In the genomic region with DNA sequence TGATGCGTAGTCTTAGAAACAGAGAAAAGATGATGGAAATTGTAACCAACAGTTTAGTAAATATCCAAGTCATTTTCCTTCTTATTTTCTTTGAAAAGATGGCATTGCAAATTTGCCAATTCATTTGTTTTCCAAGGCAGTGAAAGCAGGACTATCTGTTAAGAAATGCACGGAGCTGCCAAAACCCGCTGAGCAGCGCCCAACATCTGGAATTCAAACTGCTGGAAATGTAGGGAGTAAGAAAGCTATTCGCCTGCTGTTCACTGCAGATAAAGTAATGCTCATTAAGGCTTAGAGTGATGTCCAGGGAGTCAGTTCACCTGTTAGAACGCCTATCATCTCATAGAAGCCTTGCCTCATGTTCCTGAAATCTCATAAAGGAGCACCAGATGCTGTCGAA, we compare ENCODE assay signal across 14 cellular contexts.
DNase-seq lines count a peak whose midpoint lies in the region; ATAC-seq, FAIRE-seq and TF ChIP-seq lines count a peak whose summit lies in the region.
"Had no signal": no experiment of that assay in that cellular context is flagged by ENCODE, and none has a peak within 500 bp of the region (broad histone marks: within the 10 kb centered on the region; RNA-seq: fewer than 3 reads in every experiment).

No MANE protein-coding gene starts in this region.

- TF ChIP-seq CTCF in right atrium auricular region (IDR thresholded peaks at IDR 0.05) (no peak), H1 (IDR thresholded peaks at IDR 0.05; ENCODE audit: control extremely low read depth in 1 of 3, insufficient read depth in 1 of 3, low read depth in 1 of 3, low read length in 3 of 3) (no peak), fibroblast of pulmonary artery (IDR thresholded peaks at IDR 0.05; ENCODE audit: low read length, missing control alignments) (no peak), A673 (conservative IDR thresholded peaks at IDR 0.05; ENCODE audit: low read depth, low read length) (no peak)

- H3K4ac ChIP-seq in H1 (replicated peaks; ENCODE audit: insufficient read length, low read depth, low read length) = no peak overlapping the region

- intact Hi-C loops in Right ventricle myocardium superior (cut with DNase I) (loop anchor here (5.0 kb wide), 1 partner anchor 53 kb away; no protein-coding TSS in a partner anchor), A673 (cut with micrococcal nuclease; ENCODE audit: unreplicated experiment) (no loop called here)

- DNase-seq in Right ventricle myocardium superior (peak; percentile 22), right atrium auricular region (ENCODE audit: low spot score) (no peak), H1 (ENCODE audit: low read depth in 1 of 2, low spot score in 2 of 2) (no peak), fibroblast of pulmonary artery (ENCODE audit: low read depth) (peak; percentile 4), A673 (ENCODE audit: low spot score) (no peak), GM19238 (ENCODE audit: insufficient read length, low spot score) (no peak)
- no peak for DNase-seq in activated CD8-positive, alpha-beta memory T cell treated with anti-CD3 and anti-CD28 coated beads, Interleukin-2, amount 50 U/mL, for 48 hours
- DNase-seq: 8988T; ACHN; CD4-positive, CD25-positive, alpha-beta regulatory T cell; DMS53; GF-D8; H7 had no signal

- H2BK12ac ChIP-seq in H1 (ENCODE audit: low read depth, low read length) = no peak overlapping the region

- no peak for TF ChIP-seq POLR2A in H1 (IDR thresholded peaks at IDR 0.05; ENCODE audit: control extremely low read depth in 1 of 2, low read depth in 2 of 2, low read length in 2 of 2)

- H4K91ac ChIP-seq in H1 (replicated peaks; ENCODE audit: insufficient read length, low read length) = no peak overlapping the region

- 84% methylated on average over 7 of the region's 7 CpGs; no CpG with 5 or more reads in 1 of the 2 experiments for WGBS in H1 (ENCODE audit: extremely low coverage in 1 of 2, insufficient coverage in 1 of 2, insufficient read length in 1 of 2, insufficient replicate concordance in 2 of 2, low coverage in 1 of 2, low lambda C conversion rate in 2 of 2, missing lambda C conversion rate in 1 of 2), 2 experiments

- H3K36me3 ChIP-seq in right atrium auricular region = no peaks in the 10 kb centered on the region
- H3K36me3 ChIP-seq in H1 (ENCODE audit: control insufficient read depth in 2 of 4, insufficient read depth in 4 of 4, low read length in 3 of 4) = no peaks in the 10 kb centered on the region
- no peaks in the 10 kb centered on the region for H3K36me3 ChIP-seq in A673 (ENCODE audit: insufficient read depth, low read length, poor library complexity, severe bottlenecking)
- H3K36me3 ChIP-seq: BLaER1 treated with 17β-estradiol and CSF1 and Interleukin-3, amounts not matched to agents 10 nM and 100 nM had no signal

- no peak overlapping the region for H2BK120ac ChIP-seq in H1 (replicated peaks; ENCODE audit: low read depth, low read length)

- H3K27ac ChIP-seq in right atrium auricular region = no peak overlapping the region
- H3K27ac ChIP-seq in H1 (ENCODE audit: low read depth, low read length) = no peak overlapping the region
- H3K27ac ChIP-seq in A673 (ENCODE audit: low read depth, low read length, poor library complexity, severe bottlenecking) = no peak overlapping the region
- H3K27ac ChIP-seq: BLaER1 treated with 17β-estradiol and CSF1 and Interleukin-3, amounts not matched to agents 10 nM and 100 nM had no signal

- TF ChIP-seq RAD21 in H1 (IDR thresholded peaks at IDR 0.05 in 1 of 2, conservative IDR thresholded peaks at IDR 0.05 in 1 of 2; ENCODE audit: low read depth in 2 of 2, low read length in 2 of 2) = no peak

- H4K5ac ChIP-seq in H1 (ENCODE audit: insufficient read length, low read depth, low read length) = no peak overlapping the region

- H3K14ac ChIP-seq in H1 (ENCODE audit: insufficient read length) = no peak overlapping the region

- H3K79me2 ChIP-seq in H1 (ENCODE audit: control insufficient read depth in 1 of 2, insufficient read depth in 2 of 2, low read length in 2 of 2) = no peaks in the 10 kb centered on the region

- CTCF ChIA-PET in H1 (lab: Charles Lee; ENCODE audit: partially characterized antibody) (no interaction called here), A673 (lab: Charles Lee) (no interaction called here)

- no peaks in the 10 kb centered on the region for H3K23me2 ChIP-seq in H1 (ENCODE audit: low read depth, low read length)

- 0 out of 2 replicates have a peak overlapping the region, but pooled peaks have one; percentile 29 for H2AFZ ChIP-seq in H1 (ENCODE audit: low read length)

- H4K8ac ChIP-seq in H1 (ENCODE audit: extremely low read depth, insufficient read depth, low read length) = no peak overlapping the region

- POLR2A ChIA-PET in H1 (lab: Charles Lee; ENCODE audit: partially characterized antibody) (no interaction called here), A673 (lab: Charles Lee; ENCODE audit: low non-redundant PET) (no interaction called here)

- H2BK20ac ChIP-seq in H1 (ENCODE audit: low read length) = no peak overlapping the region

- no peak overlapping the region for H3K56ac ChIP-seq in H1 (replicated peaks; ENCODE audit: insufficient read length, low read depth, low read length)

- H3K4me1 ChIP-seq in right atrium auricular region (no peaks in the 10 kb centered on the region), H1 (replicated peaks in 1 of 4; ENCODE audit: control insufficient read depth in 3 of 4, insufficient read depth in 4 of 4, low read length in 3 of 4) (no peaks in the 10 kb centered on the region), A673 (ENCODE audit: insufficient read depth, low read length, poor library complexity, severe bottlenecking) (no peaks in the 10 kb centered on the region)
- H3K4me1 ChIP-seq: BLaER1 treated with 17β-estradiol and CSF1 and Interleukin-3, amounts not matched to agents 10 nM and 100 nM had no signal

- no peaks in the 10 kb centered on the region for H4K20me1 ChIP-seq in H1 (replicated peaks in 1 of 2; ENCODE audit: control insufficient read depth in 1 of 2, insufficient read depth in 2 of 2, low read length in 2 of 2)
- H4K20me1 ChIP-seq: BLaER1 treated with 17β-estradiol and CSF1 and Interleukin-3, amounts not matched to agents 10 nM and 100 nM had no signal

- peaks cover 0 to 5% of the 10 kb centered on the region in 2 donors for H3K9me3 ChIP-seq in right atrium auricular region
- no peaks in the 10 kb centered on the region for H3K9me3 ChIP-seq in H1 (ENCODE audit: insufficient read depth in 2 of 2, low read depth in 1 of 2, low read length in 1 of 2)
- peaks cover 5% of the 10 kb centered on the region for H3K9me3 ChIP-seq in A673 (ENCODE audit: low read depth, low read length, poor library complexity, severe bottlenecking)

- no TSS peak for BruUV-seq in A673 (replicated peaks; lab: Mats Ljungman, UMichigan)

- no peak for TF ChIP-seq EP300 in H1 (IDR thresholded peaks at IDR 0.05; ENCODE audit: borderline replicate concordance in 1 of 2, low read depth in 2 of 2, low read length in 2 of 2)

- H3K79me1 ChIP-seq in H1 (ENCODE audit: low read depth, low read length) = no peaks in the 10 kb centered on the region

- no peak overlapping the region for H2BK15ac ChIP-seq in H1 (ENCODE audit: low read length)

- H3K27me3 ChIP-seq in right atrium auricular region (no peaks in the 10 kb centered on the region), H1 (replicated peaks in 1 of 4; ENCODE audit: control insufficient read depth in 3 of 4, extremely low read depth in 1 of 4, insufficient read depth in 3 of 4, low read length in 3 of 4) (no peaks in the 10 kb centered on the region), A673 (replicated peaks; ENCODE audit: insufficient read depth, low read depth, low read length, poor library complexity) (peaks cover 21% of the 10 kb centered on the region)
- H3K27me3 ChIP-seq: BLaER1 treated with 17β-estradiol and CSF1 and Interleukin-3, amounts not matched to agents 10 nM and 100 nM had no signal

- no peak overlapping the region for H2AK5ac ChIP-seq in H1 (ENCODE audit: low read depth, low read length)

- no peak overlapping the region for H3K23ac ChIP-seq in H1 (ENCODE audit: insufficient read length)

- no peak for ATAC-seq in Right ventricle myocardium superior (ENCODE audit: poor library complexity)

- H3K4me2 ChIP-seq in H1 (ENCODE audit: insufficient read depth in 1 of 2, low read depth in 2 of 2, low read length in 2 of 2) = no peak overlapping the region
- H3K4me2 ChIP-seq: BLaER1 treated with 17β-estradiol and CSF1 and Interleukin-3, amounts not matched to agents 10 nM and 100 nM had no signal

- no peak overlapping the region for H3K9ac ChIP-seq in H1 (replicated peaks in 1 of 4; ENCODE audit: extremely low read depth in 1 of 4, low read depth in 3 of 4, low read length in 3 of 4)
- H3K9ac ChIP-seq: BLaER1 treated with 17β-estradiol and CSF1 and Interleukin-3, amounts not matched to agents 10 nM and 100 nM had no signal

- no peak for FAIRE-seq in H1 (lab: Jason Lieb, UNC)

- H2BK5ac ChIP-seq in H1 (ENCODE audit: low read depth, low read length) = no peak overlapping the region

- H3K4me3 ChIP-seq in right atrium auricular region = no peak overlapping the region
- no peak overlapping the region for H3K4me3 ChIP-seq in H1 (ENCODE audit: extremely low read depth in 1 of 4, insufficient read depth in 2 of 4, low read depth in 3 of 4, low read length in 4 of 4)
- no peak overlapping the region for H3K4me3 ChIP-seq in fibroblast of pulmonary artery (replicated peaks; ENCODE audit: low read depth, low read length)
- no peak overlapping the region for H3K4me3 ChIP-seq in A673 (ENCODE audit: low read depth, low read length, poor library complexity, severe bottlenecking)
- H3K4me3 ChIP-seq: BLaER1 treated with 17β-estradiol and CSF1 and Interleukin-3, amounts not matched to agents 10 nM and 100 nM had no signal

- no peak overlapping the region for H3K18ac ChIP-seq in H1 (ENCODE audit: extremely low read depth, low read length)

TF ChIP-seq in H1, 55 proteins besides CTCF, POLR2A, EP300 and RAD21 (continues in another document):
- no peak for TF ChIP-seq ZNF274 (IDR thresholded peaks at IDR 0.05; ENCODE audit: borderline replicate concordance, extremely low read depth, low read length)
- TF ChIP-seq SP2 (IDR thresholded peaks at IDR 0.05; ENCODE audit: low read length) = no peak
- no peak for TF ChIP-seq KDM1A (IDR thresholded peaks at IDR 0.05; ENCODE audit: borderline replicate concordance, low read length)
- no peak for TF ChIP-seq TAF7 (optimal IDR thresholded peaks at IDR 0.05; ENCODE audit: borderline replicate concordance, low read depth, low read length)
- TF ChIP-seq, protein P1, sequence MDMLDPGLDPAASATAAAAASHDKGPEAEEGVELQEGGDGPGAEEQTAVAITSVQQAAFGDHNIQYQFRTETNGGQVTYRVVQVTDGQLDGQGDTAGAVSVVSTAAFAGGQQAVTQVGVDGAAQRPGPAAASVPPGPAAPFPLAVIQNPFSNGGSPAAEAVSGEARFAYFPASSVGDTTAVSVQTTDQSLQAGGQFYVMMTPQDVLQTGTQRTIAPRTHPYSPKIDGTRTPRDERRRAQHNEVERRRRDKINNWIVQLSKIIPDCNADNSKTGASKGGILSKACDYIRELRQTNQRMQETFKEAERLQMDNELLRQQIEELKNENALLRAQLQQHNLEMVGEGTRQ (IDR thresholded peaks at IDR 0.05; ENCODE audit: low read length) = no peak
- no peak for TF ChIP-seq KDM4A (IDR thresholded peaks at IDR 0.05; ENCODE audit: low read depth, low read length, severe bottlenecking)
- no peak for TF ChIP-seq SIRT6 (IDR thresholded peaks at IDR 0.05; ENCODE audit: low read length)
- no peak for TF ChIP-seq CHD2 (IDR thresholded peaks at IDR 0.05; ENCODE audit: low read length)

Comparison
In these comparisons a context has a peak if more than half of its experiments do, and no peak if none do; other contexts are left out.
1. DNase-seq: peak in Right ventricle myocardium superior (single experiment) and fibroblast of pulmonary artery (single experiment); none in right atrium auricular region (single experiment), H1 (0 of 2), activated CD8-positive, alpha-beta memory T cell treated with anti-CD3 and anti-CD28 coated beads, Interleukin-2, amount 50 U/mL, for 48 hours (single experiment), A673 (single experiment) and GM19238 (single experiment).